Comparison of ENCODE assay signal across 21 cellular contexts in the genomic region with DNA sequence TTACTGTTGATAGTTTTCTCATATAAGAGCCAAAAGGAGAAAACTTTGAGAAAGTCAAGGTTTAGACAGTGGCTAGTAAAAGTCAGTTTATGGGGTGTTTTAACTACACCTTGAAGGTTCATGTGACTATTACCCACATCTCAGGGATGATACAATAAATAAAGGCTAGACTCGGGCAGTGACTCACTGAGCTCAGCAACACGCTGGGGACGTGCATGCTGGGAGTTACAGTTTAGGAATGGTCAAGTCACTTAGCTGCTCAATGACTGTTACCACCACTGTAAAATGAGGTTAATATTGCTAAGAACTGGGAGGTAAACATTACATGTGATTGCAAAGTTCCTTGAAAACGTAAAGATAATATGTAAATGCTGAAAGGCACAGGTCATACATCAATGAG.
"Had no signal": no experiment of that assay in that cellular context is flagged by ENCODE, and none has a peak within 500 bp of the region (broad histone marks: within the 10 kb centered on the region; RNA-seq: fewer than 3 reads in every experiment).

No MANE protein-coding gene starts in this region.

- H3K9me3 Mint-ChIP-seq: activated naive CD4-positive, alpha-beta T cell treated with anti-CD3 and anti-CD28 coated beads, Interleukin-2, amount 50 U/mL, for 24 hours; WTC11 had no signal

- H3K27ac ChIP-seq: breast epithelium, heart right ventricle, left lung, prostate gland, spleen, testis, upper lobe of left lung had no signal

- H3K36me3 ChIP-seq: breast epithelium, heart right ventricle, left lung, prostate gland, spleen, upper lobe of left lung had no signal

- FAIRE-seq: colon had no signal

- DNase-seq: activated gamma-delta T cell treated with Interleukin-2 at 50 U/mL for 16 hours; activated T-cell treated with anti-CD3 and anti-CD28 coated beads, Interleukin-2, amount 50 U/mL, for 1 hour; aorta; endodermal cell; heart right ventricle; kidney glomerular epithelial cell; left lung; mammary epithelial cell; spleen; stimulated activated CD4-positive, alpha-beta T cell treated with anti-CD3 and anti-CD28 coated beads, Interleukin-4, amount 100 ng/mL, for 1 hour; stimulated activated naive CD4-positive, alpha-beta T cell; T-helper 9 cell; testis; upper lobe of left lung had no signal

- H3K36me3 Mint-ChIP-seq: activated naive CD4-positive, alpha-beta T cell treated with anti-CD3 and anti-CD28 coated beads, Interleukin-2, amount 50 U/mL, for 24 hours; WTC11 had no signal

- ATAC-seq: heart right ventricle; left lung; natural killer cell treated with Interleukin-12 subunit alpha and Interleukin-12 subunit beta and Interleukin-15 and Interleukin-18, amount 100 ng/mL, for 72 hours; WTC11 had no signal

- H3K4me1 Mint-ChIP-seq: activated naive CD4-positive, alpha-beta T cell treated with anti-CD3 and anti-CD28 coated beads, Interleukin-2, amount 50 U/mL, for 24 hours; central memory CD8-positive, alpha-beta T cell; endodermal cell; WTC11 had no signal

- H3K9me3 ChIP-seq: breast epithelium, prostate gland, testis, upper lobe of left lung had no signal

- H3K4me3 ChIP-seq: breast epithelium, heart right ventricle, left lung, prostate gland, spleen, testis, upper lobe of left lung had no signal

- H3K27me3 Mint-ChIP-seq: activated naive CD4-positive, alpha-beta T cell treated with anti-CD3 and anti-CD28 coated beads, Interleukin-2, amount 50 U/mL, for 24 hours; central memory CD8-positive, alpha-beta T cell; natural killer cell treated with Interleukin-12 subunit alpha and Interleukin-12 subunit beta and Interleukin-15 and Interleukin-18, amount 100 ng/mL, for 72 hours had no signal

- H3K4me3 Mint-ChIP-seq: activated naive CD4-positive, alpha-beta T cell treated with anti-CD3 and anti-CD28 coated beads, Interleukin-2, amount 50 U/mL, for 24 hours; central memory CD8-positive, alpha-beta T cell; endodermal cell; natural killer cell treated with Interleukin-12 subunit alpha and Interleukin-12 subunit beta and Interleukin-15 and Interleukin-18, amount 100 ng/mL, for 72 hours; WTC11 had no signal

- H3K27ac Mint-ChIP-seq: activated naive CD4-positive, alpha-beta T cell treated with anti-CD3 and anti-CD28 coated beads, Interleukin-2, amount 50 U/mL, for 24 hours; endodermal cell; natural killer cell treated with Interleukin-12 subunit alpha and Interleukin-12 subunit beta and Interleukin-15 and Interleukin-18, amount 100 ng/mL, for 72 hours; WTC11 had no signal

- H3K27me3 ChIP-seq: breast epithelium, heart right ventricle, left lung, spleen, testis, upper lobe of left lung had no signal

- H3K4me1 ChIP-seq: breast epithelium, heart right ventricle, left lung, prostate gland, spleen, testis, upper lobe of left lung had no signal
